In genomic region chr20:36745927-36746659, GRCh38 we compare ENCODE assay signal across 1 cellular context.
A peak's percentile ranks its signal among the peaks of the same experiment; 100 is the strongest.
TF ChIP-seq lines count a peak whose summit lies in the region.

NDRG3 (minus strand) TSS chr20:36746090; CDS start chr20:36721735, 24,355 bp downstream.

TF ChIP-seq in HepG2, 621 proteins besides CTCF, POLR2A, EP300 and RAD21 (continued from another document and continues in another):
- TF ChIP-seq ARID4A (CRISPR knock-in tag; IDR thresholded peaks at IDR 0.05; ENCODE audit: borderline replicate concordance) (peak; percentile 32), PBX3 (CRISPR knock-in tag; IDR thresholded peaks at IDR 0.05; ENCODE audit: borderline replicate concordance) (no peak), ZNF335 (CRISPR knock-in tag; IDR thresholded peaks at IDR 0.05) (no peak), ZFP1 (CRISPR knock-in tag; IDR thresholded peaks at IDR 0.05) (no peak), SMYD3 (CRISPR knock-in tag; IDR thresholded peaks at IDR 0.05) (no peak), HOMEZ (CRISPR knock-in tag; IDR thresholded peaks at IDR 0.05; ENCODE audit: low read depth) (0 out of 2 replicates have a peak, but pooled peaks have one; percentile 7), HNF4G (IDR thresholded peaks at IDR 0.05; ENCODE audit: borderline replicate concordance, low read depth, low read length) (0 out of 2 replicates have a peak, but pooled peaks have one; percentile 14), HNF4G (CRISPR knock-in tag; IDR thresholded peaks at IDR 0.05; ENCODE audit: borderline replicate concordance, low read depth) (no peak), ZNF709 (CRISPR knock-in tag; IDR thresholded peaks at IDR 0.05) (peak; percentile 33; the same call in 1 of the 2 replicates), DRAP1 (CRISPR knock-in tag; IDR thresholded peaks at IDR 0.05) (peak; percentile 22; the same call in 1 of the 2 replicates), ZNF136 (CRISPR knock-in tag; IDR thresholded peaks at IDR 0.05; ENCODE audit: low read depth) (0 out of 2 replicates have a peak, but pooled peaks have one; percentile 63), HCFC1 (IDR thresholded peaks at IDR 0.05; ENCODE audit: low read depth, low read length) (peak; percentile 92), PRDM10 (CRISPR knock-in tag; IDR thresholded peaks at IDR 0.05; ENCODE audit: low read depth) (peak; percentile 60; the same call in 1 of the 2 replicates), ZNF441 (CRISPR knock-in tag; IDR thresholded peaks at IDR 0.05; ENCODE audit: borderline replicate concordance) (no peak), STAG1 (CRISPR knock-in tag; IDR thresholded peaks at IDR 0.05) (peak; percentile 36; the same call in 1 of the 2 replicates), THAP11 (CRISPR knock-in tag; IDR thresholded peaks at IDR 0.05) (peak; percentile 96), KAT7 (CRISPR knock-in tag; IDR thresholded peaks at IDR 0.05; ENCODE audit: borderline replicate concordance) (no peak; the same call in 1 of the 2 replicates), TBL1XR1 (IDR thresholded peaks at IDR 0.05; ENCODE audit: borderline replicate concordance, low read length, partially characterized antibody) (no peak), GABPB1 (CRISPR knock-in tag; IDR thresholded peaks at IDR 0.05) (peak; percentile 51), ZNF644 (CRISPR knock-in tag; IDR thresholded peaks at IDR 0.05; ENCODE audit: low read depth) (no peak), PCBP2 (optimal IDR thresholded peaks at IDR 0.05; ENCODE audit: low read depth, low read length, poor library complexity, severe bottlenecking) (no peak), KMT2B (CRISPR knock-in tag; IDR thresholded peaks at IDR 0.05) (peak; percentile 41; the same call in 1 of the 2 replicates), ZNF660 (CRISPR knock-in tag; IDR thresholded peaks at IDR 0.05; ENCODE audit: borderline replicate concordance, low read depth) (no peak), IKZF5 (CRISPR knock-in tag; IDR thresholded peaks at IDR 0.05) (peak; percentile 22; the same call in 1 of the 2 replicates), ZNF274 (CRISPR knock-in tag; IDR thresholded peaks at IDR 0.05) (0 out of 2 replicates have a peak, but pooled peaks have one; percentile 59), ZNF275 (CRISPR knock-in tag; IDR thresholded peaks at IDR 0.05; ENCODE audit: borderline replicate concordance) (0 out of 2 replicates have a peak, but pooled peaks have one; percentile 25), YEATS4 (CRISPR knock-in tag; IDR thresholded peaks at IDR 0.05; ENCODE audit: borderline replicate concordance) (peak; percentile 62; the same call in 1 of the 2 replicates), PAWR (CRISPR knock-in tag; IDR thresholded peaks at IDR 0.05; ENCODE audit: borderline replicate concordance) (no peak), TP53 (CRISPR knock-in tag; conservative IDR thresholded peaks at IDR 0.05) (0 out of 2 replicates have a peak, but pooled peaks have one; percentile 22)
- TF ChIP-seq, protein P1, sequence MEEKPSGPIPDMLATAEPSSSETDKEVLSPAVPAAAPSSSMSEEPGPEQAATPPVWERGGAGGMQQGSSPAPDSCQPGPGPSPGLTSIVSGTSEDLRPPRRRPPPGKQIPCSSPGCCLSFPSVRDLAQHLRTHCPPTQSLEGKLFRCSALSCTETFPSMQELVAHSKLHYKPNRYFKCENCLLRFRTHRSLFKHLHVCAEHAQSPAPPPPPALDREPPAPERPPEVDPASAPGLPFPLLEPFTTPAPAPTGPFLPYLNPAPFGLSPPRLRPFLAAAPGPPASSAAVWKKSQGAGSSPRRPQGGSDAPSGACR (CRISPR knock-in tag; IDR thresholded peaks at IDR 0.05) = no peak
- TF ChIP-seq, protein P2, sequence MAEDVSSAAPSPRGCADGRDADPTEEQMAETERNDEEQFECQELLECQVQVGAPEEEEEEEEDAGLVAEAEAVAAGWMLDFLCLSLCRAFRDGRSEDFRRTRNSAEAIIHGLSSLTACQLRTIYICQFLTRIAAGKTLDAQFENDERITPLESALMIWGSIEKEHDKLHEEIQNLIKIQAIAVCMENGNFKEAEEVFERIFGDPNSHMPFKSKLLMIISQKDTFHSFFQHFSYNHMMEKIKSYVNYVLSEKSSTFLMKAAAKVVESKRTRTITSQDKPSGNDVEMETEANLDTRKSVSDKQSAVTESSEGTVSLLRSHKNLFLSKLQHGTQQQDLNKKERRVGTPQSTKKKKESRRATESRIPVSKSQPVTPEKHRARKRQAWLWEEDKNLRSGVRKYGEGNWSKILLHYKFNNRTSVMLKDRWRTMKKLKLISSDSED (CRISPR knock-in tag; IDR thresholded peaks at IDR 0.05) = no peak
- TF ChIP-seq, protein P3, sequence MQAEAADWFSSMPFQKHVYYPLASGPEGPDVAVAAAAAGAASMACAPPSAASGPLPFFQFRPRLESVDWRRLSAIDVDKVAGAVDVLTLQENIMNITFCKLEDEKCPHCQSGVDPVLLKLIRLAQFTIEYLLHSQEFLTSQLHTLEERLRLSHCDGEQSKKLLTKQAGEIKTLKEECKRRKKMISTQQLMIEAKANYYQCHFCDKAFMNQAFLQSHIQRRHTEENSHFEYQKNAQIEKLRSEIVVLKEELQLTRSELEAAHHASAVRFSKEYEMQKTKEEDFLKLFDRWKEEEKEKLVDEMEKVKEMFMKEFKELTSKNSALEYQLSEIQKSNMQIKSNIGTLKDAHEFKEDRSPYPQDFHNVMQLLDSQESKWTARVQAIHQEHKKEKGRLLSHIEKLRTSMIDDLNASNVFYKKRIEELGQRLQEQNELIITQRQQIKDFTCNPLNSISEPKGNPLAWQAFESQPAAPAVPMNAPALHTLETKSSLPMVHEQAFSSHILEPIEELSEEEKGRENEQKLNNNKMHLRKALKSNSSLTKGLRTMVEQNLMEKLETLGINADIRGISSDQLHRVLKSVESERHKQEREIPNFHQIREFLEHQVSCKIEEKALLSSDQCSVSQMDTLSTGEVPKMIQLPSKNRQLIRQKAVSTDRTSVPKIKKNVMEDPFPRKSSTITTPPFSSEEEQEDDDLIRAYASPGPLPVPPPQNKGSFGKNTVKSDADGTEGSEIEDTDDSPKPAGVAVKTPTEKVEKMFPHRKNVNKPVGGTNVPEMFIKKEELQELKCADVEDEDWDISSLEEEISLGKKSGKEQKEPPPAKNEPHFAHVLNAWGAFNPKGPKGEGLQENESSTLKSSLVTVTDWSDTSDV (CRISPR knock-in tag; IDR thresholded peaks at IDR 0.05) = no peak
- TF ChIP-seq, protein P4, sequence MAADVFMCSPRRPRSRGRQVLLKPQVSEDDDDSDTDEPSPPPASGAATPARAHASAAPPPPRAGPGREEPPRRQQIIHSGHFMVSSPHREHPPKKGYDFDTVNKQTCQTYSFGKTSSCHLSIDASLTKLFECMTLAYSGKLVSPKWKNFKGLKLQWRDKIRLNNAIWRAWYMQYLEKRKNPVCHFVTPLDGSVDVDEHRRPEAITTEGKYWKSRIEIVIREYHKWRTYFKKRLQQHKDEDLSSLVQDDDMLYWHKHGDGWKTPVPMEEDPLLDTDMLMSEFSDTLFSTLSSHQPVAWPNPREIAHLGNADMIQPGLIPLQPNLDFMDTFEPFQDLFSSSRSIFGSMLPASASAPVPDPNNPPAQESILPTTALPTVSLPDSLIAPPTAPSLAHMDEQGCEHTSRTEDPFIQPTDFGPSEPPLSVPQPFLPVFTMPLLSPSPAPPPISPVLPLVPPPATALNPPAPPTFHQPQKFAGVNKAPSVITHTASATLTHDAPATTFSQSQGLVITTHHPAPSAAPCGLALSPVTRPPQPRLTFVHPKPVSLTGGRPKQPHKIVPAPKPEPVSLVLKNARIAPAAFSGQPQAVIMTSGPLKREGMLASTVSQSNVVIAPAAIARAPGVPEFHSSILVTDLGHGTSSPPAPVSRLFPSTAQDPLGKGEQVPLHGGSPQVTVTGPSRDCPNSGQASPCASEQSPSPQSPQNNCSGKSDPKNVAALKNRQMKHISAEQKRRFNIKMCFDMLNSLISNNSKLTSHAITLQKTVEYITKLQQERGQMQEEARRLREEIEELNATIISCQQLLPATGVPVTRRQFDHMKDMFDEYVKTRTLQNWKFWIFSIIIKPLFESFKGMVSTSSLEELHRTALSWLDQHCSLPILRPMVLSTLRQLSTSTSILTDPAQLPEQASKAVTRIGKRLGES (CRISPR knock-in tag; IDR thresholded peaks at IDR 0.05; ENCODE audit: borderline replicate concordance) = 0 out of 2 replicates have a peak, but pooled peaks have one; percentile 23
